ENCODE assay signal across 1 cellular context in the genomic region with DNA sequence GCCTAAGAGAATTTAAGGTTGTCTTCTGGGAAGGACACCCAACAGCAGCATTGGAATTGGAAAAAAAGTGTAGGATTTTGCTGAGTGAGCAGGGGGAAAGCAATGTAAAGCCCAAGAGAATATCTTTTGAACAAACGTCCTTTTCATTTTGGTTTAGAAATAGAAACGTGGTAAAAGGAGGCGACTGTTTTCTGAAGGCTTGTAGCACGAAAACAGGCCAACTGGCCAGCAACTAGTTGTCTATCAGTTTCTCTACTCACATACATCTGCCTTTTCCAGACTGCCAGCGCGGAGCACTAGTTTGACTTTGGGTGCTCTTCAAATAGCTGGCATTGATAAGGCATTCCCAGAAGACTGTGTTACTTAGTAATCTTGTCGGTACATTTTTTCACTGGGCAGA.
TF ChIP-seq lines count a peak whose summit lies in the region.

No MANE protein-coding gene starts in this region.

TF ChIP-seq in IMR-90, 13 proteins besides CTCF, POLR2A, EP300 and RAD21 (continued from another document):
- TF ChIP-seq MAZ (IDR thresholded peaks at IDR 0.05; ENCODE audit: borderline replicate concordance, low read depth, low read length) (no peak), NFE2L2 (IDR thresholded peaks at IDR 0.05; ENCODE audit: low read depth, low read length) (no peak)
